ENCODE assay signal across 8 cellular contexts in genomic region chr1:67674260-67675011, GRCh38. TPM values are rescaled to one million over a fixed set of nuclear protein-coding genes. Genes with fewer than 3 reads are reported as not detected.
A peak's percentile ranks its signal among the peaks of the same experiment; 100 is the strongest.
DNase-seq lines count a peak whose midpoint lies in the region; ATAC-seq lines count a peak whose summit lies in the region.

No MANE protein-coding gene starts in this region.

- H3K4me3 Mint-ChIP-seq in activated T-cell treated with anti-CD3 and anti-CD28 coated beads, Interleukin-2, amount 50 U/mL, for 24 hours = peak overlapping the region; percentile 37
- H3K4me3 Mint-ChIP-seq in stimulated activated effector memory CD8-positive, alpha-beta T cell treated with anti-CD3 and anti-CD28 coated beads, Interleukin-12 subunit alpha, Interleukin-12 subunit beta, amount 100 ng/mL, for 72 hours = peak overlapping the region; percentile 6
- H3K4me3 Mint-ChIP-seq in stimulated activated memory B cell treated with anti-CD40 and anti-IgM and Interleukin-4, amounts not matched to agents 10 μg/mL and 1 μg/mL and 100 μg/mL, for 72 hours = no peak overlapping the region

- H3K27me3 Mint-ChIP-seq in activated T-cell treated with anti-CD3 and anti-CD28 coated beads, Interleukin-2, amount 50 U/mL, for 24 hours = peaks cover 13% of the 10 kb centered on the region
- H3K27me3 Mint-ChIP-seq in stimulated activated memory B cell treated with anti-CD40 and anti-IgM and Interleukin-4, amounts not matched to agents 10 μg/mL and 1 μg/mL and 100 μg/mL, for 72 hours = peaks cover 27% of the 10 kb centered on the region

- DNase-seq in NCI-H345 treated with DMSO at 0.1 percent for 48 hours (lab: John Stamatoyannopoulos, UW; ENCODE audit: unreplicated experiment) (peak; percentile 37), left cardiac atrium (peak; percentile 39), NCI-H526 treated with DMSO at 0.1 percent for 48 hours (lab: John Stamatoyannopoulos, UW) (no peak), mucosa of gallbladder (ENCODE audit: low spot score) (no peak)
- peak; percentile 38 for DNase-seq in activated T-cell treated with anti-CD3 and anti-CD28 coated beads, Interleukin-2, amount 50 U/mL, for 24 hours
- peak in 1 of 2 donors; percentile 62 for DNase-seq in stimulated activated effector memory CD8-positive, alpha-beta T cell treated with anti-CD3 and anti-CD28 coated beads, Interleukin-12 subunit alpha, Interleukin-12 subunit beta, amount 100 ng/mL, for 72 hours (ENCODE audit: low spot score in 2 of 2)

- no peaks in the 10 kb centered on the region for H3K9me3 Mint-ChIP-seq in activated T-cell treated with anti-CD3 and anti-CD28 coated beads, Interleukin-2, amount 50 U/mL, for 24 hours
- H3K9me3 Mint-ChIP-seq in stimulated activated effector memory CD8-positive, alpha-beta T cell treated with anti-CD3 and anti-CD28 coated beads, Interleukin-12 subunit alpha, Interleukin-12 subunit beta, amount 100 ng/mL, for 72 hours = no peaks in the 10 kb centered on the region
- H3K9me3 Mint-ChIP-seq in stimulated activated memory B cell treated with anti-CD40 and anti-IgM and Interleukin-4, amounts not matched to agents 10 μg/mL and 1 μg/mL and 100 μg/mL, for 72 hours = no peaks in the 10 kb centered on the region

- intact Hi-C loops in left cardiac atrium (cut with DNase I) = no loop called here

- ATAC-seq in GM21619 (IDR thresholded peaks at IDR 0.05; ENCODE audit: unreplicated experiment) = peak; percentile 54
- ATAC-seq in left cardiac atrium = peak; percentile 70 to 73
- ATAC-seq in stimulated activated effector memory CD8-positive, alpha-beta T cell treated with anti-CD3 and anti-CD28 coated beads, Interleukin-12 subunit alpha, Interleukin-12 subunit beta, amount 100 ng/mL, for 72 hours = peak; percentile 88
- ATAC-seq in stimulated activated memory B cell treated with anti-CD40 and anti-IgM and Interleukin-4, amounts not matched to agents 10 μg/mL and 1 μg/mL and 100 μg/mL, for 72 hours = no peak

- H3K4me1 Mint-ChIP-seq in activated T-cell treated with anti-CD3 and anti-CD28 coated beads, Interleukin-2, amount 50 U/mL, for 24 hours (ENCODE audit: low read depth) = peaks cover 20% of the 10 kb centered on the region
- H3K4me1 Mint-ChIP-seq in stimulated activated effector memory CD8-positive, alpha-beta T cell treated with anti-CD3 and anti-CD28 coated beads, Interleukin-12 subunit alpha, Interleukin-12 subunit beta, amount 100 ng/mL, for 72 hours = peaks cover 16% of the 10 kb centered on the region
- H3K4me1 Mint-ChIP-seq in stimulated activated memory B cell treated with anti-CD40 and anti-IgM and Interleukin-4, amounts not matched to agents 10 μg/mL and 1 μg/mL and 100 μg/mL, for 72 hours = no peaks in the 10 kb centered on the region

- peak overlapping the region; percentile 50 for H3K27ac Mint-ChIP-seq in activated T-cell treated with anti-CD3 and anti-CD28 coated beads, Interleukin-2, amount 50 U/mL, for 24 hours
- H3K27ac Mint-ChIP-seq in stimulated activated effector memory CD8-positive, alpha-beta T cell treated with anti-CD3 and anti-CD28 coated beads, Interleukin-12 subunit alpha, Interleukin-12 subunit beta, amount 100 ng/mL, for 72 hours = peak overlapping the region; percentile 5
- no peak overlapping the region for H3K27ac Mint-ChIP-seq in stimulated activated memory B cell treated with anti-CD40 and anti-IgM and Interleukin-4, amounts not matched to agents 10 μg/mL and 1 μg/mL and 100 μg/mL, for 72 hours

- H3K36me3 Mint-ChIP-seq in activated T-cell treated with anti-CD3 and anti-CD28 coated beads, Interleukin-2, amount 50 U/mL, for 24 hours (ENCODE audit: low read depth) = no peaks in the 10 kb centered on the region
- H3K36me3 Mint-ChIP-seq in stimulated activated effector memory CD8-positive, alpha-beta T cell treated with anti-CD3 and anti-CD28 coated beads, Interleukin-12 subunit alpha, Interleukin-12 subunit beta, amount 100 ng/mL, for 72 hours = no peaks in the 10 kb centered on the region
- no peaks in the 10 kb centered on the region for H3K36me3 Mint-ChIP-seq in stimulated activated memory B cell treated with anti-CD40 and anti-IgM and Interleukin-4, amounts not matched to agents 10 μg/mL and 1 μg/mL and 100 μg/mL, for 72 hours

RNA-seq across cellular contexts. Expression of gene GADD45A, which starts 10.6 kb away (rescaled TPM):
- total RNA-seq in left cardiac atrium = 10 to 100 TPM; 14.0 to 15.8 TPM
- 60.9 TPM for total RNA-seq in mucosa of gallbladder

Comparison
In these comparisons a context has a peak if more than half of its experiments do, and no peak if none do; other contexts are left out.
1. DNase-seq: peak in NCI-H345 treated with DMSO at 0.1 percent for 48 hours (single experiment), activated T-cell treated with anti-CD3 and anti-CD28 coated beads, Interleukin-2, amount 50 U/mL, for 24 hours (single experiment) and left cardiac atrium (single experiment); none in NCI-H526 treated with DMSO at 0.1 percent for 48 hours (single experiment) and mucosa of gallbladder (single experiment).